ENCODE assay signal across 8 cellular contexts in genomic region chr17:41785091-41785875, GRCh38. TPM values are rescaled to one million over a fixed set of nuclear protein-coding genes. Genes with fewer than 3 reads are reported as not detected.
DNase-seq lines count a peak whose midpoint lies in the region; ATAC-seq and TF ChIP-seq lines count a peak whose summit lies in the region.

No MANE protein-coding gene starts in this region.

- H3K4me3 ChIP-seq in fibroblast of the aortic adventitia (ENCODE audit: low read depth, low read length) (peak overlapping the region; percentile 65), trophoblast cell (ENCODE audit: low read depth, low read length) (peak overlapping the region; percentile 94)

- no CpG with 5 or more reads among the region's 14 CpGs for WGBS in trophoblast cell (ENCODE audit: extremely low coverage, insufficient coverage, insufficient read length)

- H2AK5ac ChIP-seq in trophoblast cell (ENCODE audit: low read length): peak overlapping the region; percentile 99

- peak overlapping the region; percentile 93 for H3K27ac ChIP-seq in trophoblast cell (ENCODE audit: low read depth, low read length)

- DNase-seq in ELF-1 (ENCODE audit: low read depth, low spot score): peak; percentile 95
- peak; percentile 46 for DNase-seq in SW480 (ENCODE audit: low spot score)
- no peak for DNase-seq in fibroblast of the aortic adventitia (ENCODE audit: low read depth)
- DNase-seq in trophoblast cell: peak in 1 of 2 donors; percentile 31
- DNase-seq in SW 1271 (lab: John Stamatoyannopoulos, UW): no peak
- DNase-seq in GM10266 (ENCODE audit: extremely low spot score): no peak
- no peak for DNase-seq in central memory CD4-positive, alpha-beta T cell

- H4K8ac ChIP-seq in trophoblast cell (ENCODE audit: low read depth, low read length): peak overlapping the region; percentile 95

- no peaks in the 10 kb centered on the region for H3K27me3 ChIP-seq in trophoblast cell (ENCODE audit: insufficient read depth, low read length)

- peak overlapping the region; percentile 48 for H2AFZ ChIP-seq in trophoblast cell (ENCODE audit: insufficient read depth, low read length, poor library complexity)

- H2BK120ac ChIP-seq in trophoblast cell (ENCODE audit: insufficient read depth, low read length, poor library complexity): peak overlapping the region; percentile 93

- H3K36me3 ChIP-seq in trophoblast cell (ENCODE audit: control insufficient read depth in 1 of 2, insufficient read depth in 2 of 2, low read length in 2 of 2): peaks cover 5 to 15% of the 10 kb centered on the region in 2 experiments

- peak overlapping the region; percentile 97 for H3K14ac ChIP-seq in trophoblast cell (ENCODE audit: low read length)

- no peak for TF ChIP-seq CTCF in fibroblast of the aortic adventitia (IDR thresholded peaks at IDR 0.05; ENCODE audit: insufficient read depth, low read length)
- no peak for TF ChIP-seq CTCF in GM10266 (IDR thresholded peaks at IDR 0.05; ENCODE audit: control insufficient read depth, insufficient read depth, low read depth, missing control alignments)

- peak overlapping the region; percentile 86 for H3K9ac ChIP-seq in trophoblast cell (ENCODE audit: low read length)

- H3K79me2 ChIP-seq in trophoblast cell (ENCODE audit: control insufficient read depth, insufficient read depth, low read length, poor library complexity): peaks cover 46% of the 10 kb centered on the region

- peaks cover 21 to 25% of the 10 kb centered on the region in 2 experiments for H3K4me1 ChIP-seq in trophoblast cell (ENCODE audit: control insufficient read depth in 1 of 2, insufficient read depth in 2 of 2, low read length in 2 of 2)

- peaks cover 26% of the 10 kb centered on the region for H3K79me1 ChIP-seq in trophoblast cell (ENCODE audit: low read length)

- ATAC-seq in HG03097 (IDR thresholded peaks at IDR 0.05; ENCODE audit: low FRiP score, unreplicated experiment): no peak

- H3K23ac ChIP-seq in trophoblast cell (ENCODE audit: low read length): no peak overlapping the region

- peak overlapping the region; percentile 83 for H2BK5ac ChIP-seq in trophoblast cell (ENCODE audit: low read depth, low read length, poor library complexity)

- no peak overlapping the region for H2BK12ac ChIP-seq in trophoblast cell (ENCODE audit: low read length)

- peak overlapping the region; percentile 83 for H3K4me2 ChIP-seq in trophoblast cell (ENCODE audit: low read length)

- peak overlapping the region; percentile 98 for H3K18ac ChIP-seq in trophoblast cell (ENCODE audit: low read length)

- H3K4ac ChIP-seq in trophoblast cell (ENCODE audit: low read depth, low read length): peak overlapping the region; percentile 99

- H4K91ac ChIP-seq in trophoblast cell (ENCODE audit: low read depth, low read length): peak overlapping the region; percentile 98

- no peaks in the 10 kb centered on the region for H3K9me3 ChIP-seq in trophoblast cell (ENCODE audit: insufficient read depth, low read depth, low read length)

- H4K12ac ChIP-seq in trophoblast cell (ENCODE audit: low read depth, low read length): peak overlapping the region; percentile 58

RNA-seq across cellular contexts. Expression of gene JUP, which starts 1.2 kb away (rescaled TPM):
- total RNA-seq in fibroblast of the aortic adventitia (ENCODE audit: low replicate concordance): 4.7 and 8.9 TPM in 2 replicates
- polyA plus RNA-seq in trophoblast cell (2013): 367 and 395 TPM in 2 replicates

RNA-seq across cellular contexts. Expression of gene P3H4, which starts 26.5 kb away (rescaled TPM):
- total RNA-seq in fibroblast of the aortic adventitia (ENCODE audit: low replicate concordance): 30.2 and 35.5 TPM in 2 replicates
- polyA plus RNA-seq in trophoblast cell (2013): 27.5 and 27.8 TPM in 2 replicates

RNA-seq across cellular contexts. Expression of gene FKBP10, which starts 27.5 kb away (rescaled TPM):
- 187 and 270 TPM in 2 replicates for total RNA-seq in fibroblast of the aortic adventitia (ENCODE audit: low replicate concordance)
- 181 and 187 TPM in 2 replicates for polyA plus RNA-seq in trophoblast cell (2013)

RNA-seq across cellular contexts. Expression of gene NT5C3B, which starts 50.7 kb away (rescaled TPM):
- 38.5 and 93.2 TPM in 2 replicates for total RNA-seq in fibroblast of the aortic adventitia (ENCODE audit: low replicate concordance)
- polyA plus RNA-seq in trophoblast cell (2013): 45.0 and 48.0 TPM in 2 replicates

RNA-seq across cellular contexts. Expression of gene HAP1, which starts 50.8 kb away (rescaled TPM):
- total RNA-seq in fibroblast of the aortic adventitia (ENCODE audit: low replicate concordance): under 0.01 TPM in 1 of 2 replicates, not detected in the other
- polyA plus RNA-seq in trophoblast cell (2013): 14.5 and 20.7 TPM in 2 replicates

Comparison
In these comparisons a context has a peak if more than half of its experiments do, and no peak if none do; other contexts are left out.
1. DNase-seq: peak in ELF-1 (single experiment) and SW480 (single experiment); none in fibroblast of the aortic adventitia (single experiment), SW 1271 (0 of 2), GM10266 (single experiment) and central memory CD4-positive, alpha-beta T cell (single experiment).